Comparison of ENCODE assay signal across 1 cellular context in the genomic region with DNA sequence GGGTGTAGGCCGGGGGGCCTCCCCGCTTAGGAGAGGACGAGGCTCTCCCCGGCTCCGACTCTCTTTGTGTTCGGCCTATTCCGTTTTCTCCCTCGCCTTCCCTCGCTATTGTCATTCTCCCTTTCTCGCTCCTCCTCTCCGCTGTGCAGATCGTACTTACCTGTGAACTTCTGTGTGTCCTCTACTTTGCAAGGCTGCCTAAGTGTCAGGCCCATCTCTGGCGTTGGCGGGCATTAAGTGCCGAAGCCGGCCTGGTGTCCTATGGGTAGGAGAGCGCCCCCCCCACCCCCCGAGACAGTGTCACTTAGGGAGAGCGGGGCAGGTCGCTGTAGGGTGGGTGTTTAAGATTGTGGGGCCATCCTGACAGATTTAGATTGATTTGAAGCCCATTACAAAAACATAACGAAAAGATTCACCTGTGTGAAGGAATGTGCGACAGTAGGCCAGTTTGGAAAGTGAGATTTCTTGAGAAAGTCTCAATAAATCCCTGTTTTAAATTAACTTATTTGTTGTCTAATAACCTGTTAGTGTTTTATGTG.
TF ChIP-seq lines count a peak whose summit lies in the region.

No MANE protein-coding gene starts in this region.

TF ChIP-seq in H1, 55 proteins besides CTCF, POLR2A, EP300 and RAD21 (continued from another document):
- TF ChIP-seq CHD7 (IDR thresholded peaks at IDR 0.05; ENCODE audit: insufficient replicate concordance, low read length) (no peak), RXRA (IDR thresholded peaks at IDR 0.05; ENCODE audit: insufficient read depth, low read depth, low read length) (no peak), TAF1 (IDR thresholded peaks at IDR 0.05; ENCODE audit: low read depth, low read length) (no peak), GABPA (IDR thresholded peaks at IDR 0.05; ENCODE audit: borderline replicate concordance, insufficient read depth, low read length) (no peak), RFX5 (IDR thresholded peaks at IDR 0.05; ENCODE audit: borderline replicate concordance, low read depth, low read length) (no peak), SIN3A (conservative IDR thresholded peaks at IDR 0.05 in 1 of 2, IDR thresholded peaks at IDR 0.05 in 1 of 2; ENCODE audit: low read depth in 1 of 2, low read length in 2 of 2) (0 out of 4 replicates have a peak, but pooled peaks of 1 of the 2 experiments have one; percentile 42), EGR1 (IDR thresholded peaks at IDR 0.05; ENCODE audit: borderline replicate concordance, low read depth, low read length) (no peak), JUND (IDR thresholded peaks at IDR 0.05; ENCODE audit: low read length) (no peak), TCF12 (IDR thresholded peaks at IDR 0.05; ENCODE audit: low read depth, low read length) (no peak)
- TF ChIP-seq, protein P1, sequence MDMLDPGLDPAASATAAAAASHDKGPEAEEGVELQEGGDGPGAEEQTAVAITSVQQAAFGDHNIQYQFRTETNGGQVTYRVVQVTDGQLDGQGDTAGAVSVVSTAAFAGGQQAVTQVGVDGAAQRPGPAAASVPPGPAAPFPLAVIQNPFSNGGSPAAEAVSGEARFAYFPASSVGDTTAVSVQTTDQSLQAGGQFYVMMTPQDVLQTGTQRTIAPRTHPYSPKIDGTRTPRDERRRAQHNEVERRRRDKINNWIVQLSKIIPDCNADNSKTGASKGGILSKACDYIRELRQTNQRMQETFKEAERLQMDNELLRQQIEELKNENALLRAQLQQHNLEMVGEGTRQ (IDR thresholded peaks at IDR 0.05; ENCODE audit: low read length), result no peak
- TF ChIP-seq, protein P2, sequence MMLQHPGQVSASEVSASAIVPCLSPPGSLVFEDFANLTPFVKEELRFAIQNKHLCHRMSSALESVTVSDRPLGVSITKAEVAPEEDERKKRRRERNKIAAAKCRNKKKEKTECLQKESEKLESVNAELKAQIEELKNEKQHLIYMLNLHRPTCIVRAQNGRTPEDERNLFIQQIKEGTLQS (IDR thresholded peaks at IDR 0.05; ENCODE audit: insufficient read depth, low read depth, low read length), result no peak
TF ChIP-seq in H1: peak in this region for 3.
